1 cellular context compared by ENCODE assay signal in the genomic region with DNA sequence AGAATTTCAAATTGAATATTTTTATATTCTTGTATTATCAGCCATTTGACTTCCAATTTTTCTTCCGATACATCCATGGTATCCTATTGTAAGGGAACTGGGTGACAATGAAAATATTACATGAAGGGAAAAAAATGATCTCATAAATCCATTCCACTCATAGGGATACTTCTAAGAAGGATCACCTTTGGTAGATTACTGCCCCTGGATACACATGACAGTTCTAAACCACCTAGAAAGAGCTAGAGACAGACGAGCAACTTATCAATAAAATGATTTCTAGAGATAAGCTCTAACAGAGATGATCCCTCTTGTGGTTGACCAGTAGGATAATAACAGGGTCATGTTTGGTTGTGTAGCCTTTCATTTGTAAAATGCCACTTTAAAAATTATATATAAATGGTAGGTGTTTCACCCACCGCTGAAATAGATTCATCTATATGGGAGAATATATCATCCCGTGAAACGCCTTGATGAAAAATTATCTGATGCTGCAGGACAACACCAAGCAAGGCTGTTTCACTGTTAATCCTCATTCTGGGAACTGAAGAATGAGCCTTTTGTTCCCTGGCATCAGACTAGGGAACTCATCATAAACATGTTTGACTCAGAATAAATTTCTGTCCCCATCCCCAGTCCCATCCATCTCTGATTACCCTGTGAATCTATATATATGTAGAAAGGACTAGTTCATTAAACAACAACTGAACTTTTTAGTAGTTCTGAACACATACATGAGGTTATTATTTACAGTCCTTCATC.
TF ChIP-seq lines count a peak whose summit lies in the region.

No MANE protein-coding gene starts in this region.

TF ChIP-seq in GM23338, 12 proteins besides CTCF, POLR2A, EP300 and RAD21 (continued from another document):
- TF ChIP-seq, protein P1, sequence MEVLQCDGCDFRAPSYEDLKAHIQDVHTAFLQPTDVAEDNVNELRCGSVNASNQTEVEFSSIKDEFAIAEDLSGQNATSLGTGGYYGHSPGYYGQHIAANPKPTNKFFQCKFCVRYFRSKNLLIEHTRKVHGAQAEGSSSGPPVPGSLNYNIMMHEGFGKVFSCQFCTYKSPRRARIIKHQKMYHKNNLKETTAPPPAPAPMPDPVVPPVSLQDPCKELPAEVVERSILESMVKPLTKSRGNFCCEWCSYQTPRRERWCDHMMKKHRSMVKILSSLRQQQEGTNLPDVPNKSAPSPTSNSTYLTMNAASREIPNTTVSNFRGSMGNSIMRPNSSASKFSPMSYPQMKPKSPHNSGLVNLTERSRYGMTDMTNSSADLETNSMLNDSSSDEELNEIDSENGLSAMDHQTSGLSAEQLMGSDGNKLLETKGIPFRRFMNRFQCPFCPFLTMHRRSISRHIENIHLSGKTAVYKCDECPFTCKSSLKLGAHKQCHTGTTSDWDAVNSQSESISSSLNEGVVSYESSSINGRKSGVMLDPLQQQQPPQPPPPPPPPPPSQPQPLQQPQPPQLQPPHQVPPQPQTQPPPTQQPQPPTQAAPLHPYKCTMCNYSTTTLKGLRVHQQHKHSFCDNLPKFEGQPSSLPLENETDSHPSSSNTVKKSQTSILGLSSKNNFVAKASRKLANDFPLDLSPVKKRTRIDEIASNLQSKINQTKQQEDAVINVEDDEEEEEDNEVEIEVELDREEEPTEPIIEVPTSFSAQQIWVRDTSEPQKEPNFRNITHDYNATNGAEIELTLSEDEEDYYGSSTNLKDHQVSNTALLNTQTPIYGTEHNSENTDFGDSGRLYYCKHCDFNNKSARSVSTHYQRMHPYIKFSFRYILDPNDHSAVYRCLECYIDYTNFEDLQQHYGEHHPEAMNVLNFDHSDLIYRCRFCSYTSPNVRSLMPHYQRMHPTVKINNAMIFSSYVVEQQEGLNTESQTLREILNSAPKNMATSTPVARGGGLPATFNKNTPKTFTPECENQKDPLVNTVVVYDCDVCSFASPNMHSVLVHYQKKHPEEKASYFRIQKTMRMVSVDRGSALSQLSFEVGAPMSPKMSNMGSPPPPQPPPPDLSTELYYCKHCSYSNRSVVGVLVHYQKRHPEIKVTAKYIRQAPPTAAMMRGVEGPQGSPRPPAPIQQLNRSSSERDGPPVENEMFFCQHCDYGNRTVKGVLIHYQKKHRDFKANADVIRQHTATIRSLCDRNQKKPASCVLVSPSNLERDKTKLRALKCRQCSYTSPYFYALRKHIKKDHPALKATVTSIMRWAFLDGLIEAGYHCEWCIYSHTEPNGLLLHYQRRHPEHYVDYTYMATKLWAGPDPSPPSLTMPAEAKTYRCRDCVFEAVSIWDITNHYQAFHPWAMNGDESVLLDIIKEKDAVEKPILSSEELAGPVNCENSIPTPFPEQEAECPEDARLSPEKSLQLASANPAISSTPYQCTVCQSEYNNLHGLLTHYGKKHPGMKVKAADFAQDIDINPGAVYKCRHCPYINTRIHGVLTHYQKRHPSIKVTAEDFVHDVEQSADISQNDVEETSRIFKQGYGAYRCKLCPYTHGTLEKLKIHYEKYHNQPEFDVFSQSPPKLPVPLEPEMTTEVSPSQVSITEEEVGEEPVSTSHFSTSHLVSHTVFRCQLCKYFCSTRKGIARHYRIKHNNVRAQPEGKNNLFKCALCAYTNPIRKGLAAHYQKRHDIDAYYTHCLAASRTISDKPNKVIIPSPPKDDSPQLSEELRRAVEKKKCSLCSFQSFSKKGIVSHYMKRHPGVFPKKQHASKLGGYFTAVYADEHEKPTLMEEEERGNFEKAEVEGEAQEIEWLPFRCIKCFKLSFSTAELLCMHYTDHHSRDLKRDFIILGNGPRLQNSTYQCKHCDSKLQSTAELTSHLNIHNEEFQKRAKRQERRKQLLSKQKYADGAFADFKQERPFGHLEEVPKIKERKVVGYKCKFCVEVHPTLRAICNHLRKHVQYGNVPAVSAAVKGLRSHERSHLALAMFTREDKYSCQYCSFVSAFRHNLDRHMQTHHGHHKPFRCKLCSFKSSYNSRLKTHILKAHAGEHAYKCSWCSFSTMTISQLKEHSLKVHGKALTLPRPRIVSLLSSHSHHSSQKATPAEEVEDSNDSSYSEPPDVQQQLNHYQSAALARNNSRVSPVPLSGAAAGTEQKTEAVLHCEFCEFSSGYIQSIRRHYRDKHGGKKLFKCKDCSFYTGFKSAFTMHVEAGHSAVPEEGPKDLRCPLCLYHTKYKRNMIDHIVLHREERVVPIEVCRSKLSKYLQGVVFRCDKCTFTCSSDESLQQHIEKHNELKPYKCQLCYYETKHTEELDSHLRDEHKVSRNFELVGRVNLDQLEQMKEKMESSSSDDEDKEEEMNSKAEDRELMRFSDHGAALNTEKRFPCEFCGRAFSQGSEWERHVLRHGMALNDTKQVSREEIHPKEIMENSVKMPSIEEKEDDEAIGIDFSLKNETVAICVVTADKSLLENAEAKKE (CRISPR knock-in tag; IDR thresholded peaks at IDR 0.05) = no peak
- no peak for TF ChIP-seq POLR2AphosphoS5 (IDR thresholded peaks at IDR 0.05; ENCODE audit: low read depth)
